ENCODE assay signal across 18 cellular contexts in genomic region chr2:238717084-238717483, GRCh38.
"Had no signal": no experiment of that assay in that cellular context is flagged by ENCODE, and none has a peak within 500 bp of the region (broad histone marks: within the 10 kb centered on the region; RNA-seq: fewer than 3 reads in every experiment).

No MANE protein-coding gene starts in this region.

- ATAC-seq: gastroesophageal sphincter, left colon, left ventricle myocardium superior, right cardiac atrium had no signal

- H3K4me1 Mint-ChIP-seq: naive B cell, nephron had no signal

- H3K36me3 Mint-ChIP-seq: naive B cell had no signal

- H3K4me3 ChIP-seq: esophagus squamous epithelium, gastroesophageal sphincter had no signal

- H3K27ac Mint-ChIP-seq: naive B cell, nephron had no signal

- H3K27ac ChIP-seq: epithelial cell of prostate, esophagus squamous epithelium, gastroesophageal sphincter, neutrophil had no signal

- H3K27me3 ChIP-seq: gastroesophageal sphincter had no signal

- H3K9me3 ChIP-seq: esophagus squamous epithelium, gastroesophageal sphincter, neutrophil had no signal

- H3K4me3 Mint-ChIP-seq: nephron had no signal

- H3K36me3 ChIP-seq: esophagus squamous epithelium, gastroesophageal sphincter, neutrophil had no signal

- FAIRE-seq: small intestine had no signal

- DNase-seq: effector memory CD4-positive, alpha-beta T cell; esophagus squamous epithelium; foreskin fibroblast; left colon; left ventricle myocardium superior; mesendoderm; naive B cell; posterior cingulate gyrus; right cardiac atrium; small intestine; stimulated activated CD4-positive, alpha-beta T cell treated with anti-CD3 and anti-CD28 coated beads, Interleukin-12 subunit alpha, Interleukin-12 subunit beta, amount 100 ng/mL, for 4 hours; stimulated activated CD4-positive, alpha-beta T cell treated with anti-CD3 and anti-CD28 coated beads, Interleukin-2, amount 100 ng/mL, for 48 hours; stimulated activated naive CD4-positive, alpha-beta T cell treated with Interleukin-2 at 50 U/mL for 16 hours; trophoblast cell had no signal
